In genomic region chr15:63052961-63053698, GRCh38 we compare ENCODE assay signal across 12 cellular contexts. TPM values are rescaled to one million over a fixed set of nuclear protein-coding genes. Genes with fewer than 3 reads are reported as not detected.
DNase-seq lines count a peak whose midpoint lies in the region; ATAC-seq, FAIRE-seq and TF ChIP-seq lines count a peak whose summit lies in the region.
"Had no signal": no experiment of that assay in that cellular context is flagged by ENCODE, and none has a peak within 500 bp of the region (broad histone marks: within the 10 kb centered on the region; RNA-seq: fewer than 3 reads in every experiment).

No MANE protein-coding gene starts in this region.

- no peaks in the 10 kb centered on the region for H3K9me3 Mint-ChIP-seq in nephron progenitor cell
- H3K9me3 Mint-ChIP-seq: activated CD8-positive, alpha-beta T cell treated with anti-CD3 and anti-CD28 coated beads for 36 hours had no signal

- peaks cover 72% of the 10 kb centered on the region for H3K4me1 Mint-ChIP-seq in nephron progenitor cell

- CTCF ChIA-PET in AG04450 (lab: Charles Lee): interaction anchor here (1.9 kb wide), 1 partner anchor 41 kb away, joined by 9 read pairs; no protein-coding TSS in a partner anchor

- POLR2A ChIA-PET in AG04450 (lab: Yijun Ruan, JAX): interaction anchor here (0.7 to 1.4 kb wide), 10 partner anchors 8 to 500 kb away, joined by 3 to 11 read pairs (median 5); partner anchors contain the start of gene TPM1

- FAIRE-seq in RCC 7860 (lab: Jason Lieb, UNC) (no peak), GM19239 (lab: Jason Lieb, UNC) (no peak)

- peak overlapping the region; percentile 94 for H3K27ac Mint-ChIP-seq in nephron progenitor cell
- H3K27ac Mint-ChIP-seq: activated CD8-positive, alpha-beta T cell treated with anti-CD3 and anti-CD28 coated beads for 36 hours had no signal

- in situ Hi-C loops in GM13976 (cut with MboI; ENCODE audit: low sequenced_read_pairs, unreplicated experiment): no loop called here

- no peak for ATAC-seq in HG02852 (IDR thresholded peaks at IDR 0.05; ENCODE audit: unreplicated experiment)
- ATAC-seq: activated CD8-positive, alpha-beta T cell treated with anti-CD3 and anti-CD28 coated beads for 36 hours had no signal

- TF ChIP-seq CTCF in AG04450 (IDR thresholded peaks at IDR 0.05; ENCODE audit: low read depth, low read length) (no peak), nephron progenitor cell (IDR thresholded peaks at IDR 0.05) (no peak), GM13976 (IDR thresholded peaks at IDR 0.05; ENCODE audit: borderline replicate concordance, control extremely low read depth, extremely low read depth, insufficient read depth, missing control alignments) (no peak)

- peak overlapping the region; percentile 3; the same call in 1 of the 2 replicates for H3K4me3 ChIP-seq in AG04450 (ENCODE audit: low read depth, low read length)
- H3K4me3 ChIP-seq: skin epidermis had no signal

- H3K27me3 ChIP-seq in AG04450 (ENCODE audit: control insufficient read depth, insufficient read depth, low read length): no peaks in the 10 kb centered on the region

- H3K27me3 Mint-ChIP-seq in nephron progenitor cell (ENCODE audit: low read depth, poor library complexity): no peaks in the 10 kb centered on the region
- H3K27me3 Mint-ChIP-seq: activated CD8-positive, alpha-beta T cell treated with anti-CD3 and anti-CD28 coated beads for 36 hours had no signal

- H3K9me3 ChIP-seq in AG04450 (ENCODE audit: control insufficient read depth, insufficient read depth, low read length): no peaks in the 10 kb centered on the region; the same call in 1 of the 2 replicates

- peak overlapping the region; percentile 76 for H3K27ac ChIP-seq in AG04450 (ENCODE audit: low read depth, low read length)
- H3K27ac ChIP-seq: epithelial cell of prostate had no signal

- peak overlapping the region; percentile 15 for H3K4me3 Mint-ChIP-seq in nephron progenitor cell
- H3K4me3 Mint-ChIP-seq: activated CD8-positive, alpha-beta T cell treated with anti-CD3 and anti-CD28 coated beads for 36 hours had no signal

- H3K36me3 Mint-ChIP-seq in nephron progenitor cell (ENCODE audit: low read depth): peaks cover 22% of the 10 kb centered on the region

- DNase-seq in AG04450 (ENCODE audit: low read depth, low spot score): no peak
- peak; percentile 50 for DNase-seq in RCC 7860 (ENCODE audit: low spot score)
- DNase-seq in fibroblast of the conjunctiva (ENCODE audit: low read depth): peak; percentile 44
- peak; percentile 22 for DNase-seq in nephron progenitor cell
- DNase-seq in GM19239 (ENCODE audit: insufficient read length, low spot score): no peak
- DNase-seq in central memory CD4-positive, alpha-beta T cell: no peak
- DNase-seq in GM13976 (ENCODE audit: low spot score): no peak
- DNase-seq: activated CD8-positive, alpha-beta T cell treated with anti-CD3 and anti-CD28 coated beads for 36 hours; NK-92 treated with Interleukin-12 subunit alpha and Interleukin-12 subunit beta, amount 100 ng/mL, for 24 hours had no signal

RNA-seq across cellular contexts. Expression of gene TPM1, which starts 10.6 kb away (rescaled TPM):
- polyA plus RNA-seq in AG04450 (2011; rRNA removed): 1,162 and 1,348 TPM in 2 replicates
- 575 and 622 TPM in 2 replicates for polyA minus RNA-seq in AG04450 (2011; rRNA and poly(A)+ RNA removed)

Comparison
In these comparisons a context has a peak if more than half of its experiments do, and no peak if none do; other contexts are left out.
1. DNase-seq: peak in RCC 7860 (single experiment), fibroblast of the conjunctiva (single experiment) and nephron progenitor cell (single experiment); none in AG04450 (single experiment), GM19239 (single experiment), central memory CD4-positive, alpha-beta T cell (single experiment) and GM13976 (single experiment).